ENCODE assay signal across 1 cellular context in genomic region chr1:27154469-27154990, GRCh38.
A peak's percentile ranks its signal among the peaks of the same experiment; 100 is the strongest.
TF ChIP-seq lines count a peak whose summit lies in the region.

No MANE protein-coding gene starts in this region.

TF ChIP-seq in K562, 482 proteins besides CTCF, POLR2A, EP300 and RAD21 (continued from another document and continues in another):
- TF ChIP-seq PKNOX1 (IDR thresholded peaks at IDR 0.05) (no peak), NFRKB (IDR thresholded peaks at IDR 0.05; ENCODE audit: low read depth) (peak; percentile 36; the same call in 1 of the 2 replicates), HDGF (IDR thresholded peaks at IDR 0.05) (peak; percentile 91; the same call in 1 of the 2 replicates), E2F6 (IDR thresholded peaks at IDR 0.05; ENCODE audit: borderline replicate concordance in 1 of 2, extremely low read depth in 1 of 2, insufficient read depth in 1 of 2, insufficient read length in 1 of 2, low read depth in 1 of 2, low read length in 1 of 2, poor library complexity in 1 of 2, severe bottlenecking in 1 of 2) (peak in 1 of 2 experiments; percentile 77), ELF4 (CRISPR knock-in tag; IDR thresholded peaks at IDR 0.05) (peak; percentile 8; the same call in 1 of the 2 replicates), KAT8 (IDR thresholded peaks at IDR 0.05; ENCODE audit: low read depth) (no peak), STAT6 (CRISPR knock-in tag; IDR thresholded peaks at IDR 0.05) (no peak), OTX1 (CRISPR knock-in tag; IDR thresholded peaks at IDR 0.05) (peak; percentile 70; the same call in 1 of the 2 replicates), PREB (CRISPR knock-in tag; IDR thresholded peaks at IDR 0.05) (no peak), ZBTB26 (CRISPR knock-in tag; IDR thresholded peaks at IDR 0.05) (0 out of 2 replicates have a peak, but pooled peaks have one; percentile 62), ZC3H4 (CRISPR knock-in tag; IDR thresholded peaks at IDR 0.05; ENCODE audit: borderline replicate concordance) (0 out of 2 replicates have a peak, but pooled peaks have one; percentile 56), MTA2 (IDR thresholded peaks at IDR 0.05; ENCODE audit: low read depth) (0 out of 2 replicates have a peak, but pooled peaks have one; percentile 25), HBP1 (CRISPR knock-in tag; IDR thresholded peaks at IDR 0.05) (peak; percentile 37; the same call in 1 of the 2 replicates), ZNF23 (CRISPR knock-in tag; IDR thresholded peaks at IDR 0.05) (0 out of 2 replicates have a peak, but pooled peaks have one; percentile 20), ZNF584 (CRISPR knock-in tag; IDR thresholded peaks at IDR 0.05; ENCODE audit: low read depth) (0 out of 2 replicates have a peak, but pooled peaks have one; percentile 5), NCOA1 (IDR thresholded peaks at IDR 0.05; ENCODE audit: low read depth) (peak; percentile 37; the same call in 1 of the 2 replicates), FIP1L1 (IDR thresholded peaks at IDR 0.05; ENCODE audit: low read depth, low read length, poor library complexity, severe bottlenecking) (peak; percentile 85), CEBPG (CRISPR knock-in tag; IDR thresholded peaks at IDR 0.05) (no peak), CEBPG (tag; conservative IDR thresholded peaks at IDR 0.05 in 1 of 2, IDR thresholded peaks at IDR 0.05 in 1 of 2) (no peak), ARHGAP35 (IDR thresholded peaks at IDR 0.05; ENCODE audit: partially characterized antibody) (peak; percentile 19), ERF (CRISPR knock-in tag; IDR thresholded peaks at IDR 0.05) (peak; percentile 88; the same call in 1 of the 2 replicates), HCFC1 (IDR thresholded peaks at IDR 0.05; ENCODE audit: low read depth, low read length) (no peak), SIN3B (IDR thresholded peaks at IDR 0.05; ENCODE audit: low read depth) (peak; percentile 77; the same call in 1 of the 2 replicates), FOXA1 (IDR thresholded peaks at IDR 0.05; ENCODE audit: borderline replicate concordance) (no peak), E2F3 (CRISPR knock-in tag; IDR thresholded peaks at IDR 0.05) (0 out of 2 replicates have a peak, but pooled peaks have one; percentile 65)
- TF ChIP-seq, protein P1, sequence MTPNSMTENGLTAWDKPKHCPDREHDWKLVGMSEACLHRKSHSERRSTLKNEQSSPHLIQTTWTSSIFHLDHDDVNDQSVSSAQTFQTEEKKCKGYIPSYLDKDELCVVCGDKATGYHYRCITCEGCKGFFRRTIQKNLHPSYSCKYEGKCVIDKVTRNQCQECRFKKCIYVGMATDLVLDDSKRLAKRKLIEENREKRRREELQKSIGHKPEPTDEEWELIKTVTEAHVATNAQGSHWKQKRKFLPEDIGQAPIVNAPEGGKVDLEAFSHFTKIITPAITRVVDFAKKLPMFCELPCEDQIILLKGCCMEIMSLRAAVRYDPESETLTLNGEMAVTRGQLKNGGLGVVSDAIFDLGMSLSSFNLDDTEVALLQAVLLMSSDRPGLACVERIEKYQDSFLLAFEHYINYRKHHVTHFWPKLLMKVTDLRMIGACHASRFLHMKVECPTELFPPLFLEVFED (CRISPR knock-in tag; conservative IDR thresholded peaks at IDR 0.05) = peak; percentile 90
- TF ChIP-seq, protein P2, sequence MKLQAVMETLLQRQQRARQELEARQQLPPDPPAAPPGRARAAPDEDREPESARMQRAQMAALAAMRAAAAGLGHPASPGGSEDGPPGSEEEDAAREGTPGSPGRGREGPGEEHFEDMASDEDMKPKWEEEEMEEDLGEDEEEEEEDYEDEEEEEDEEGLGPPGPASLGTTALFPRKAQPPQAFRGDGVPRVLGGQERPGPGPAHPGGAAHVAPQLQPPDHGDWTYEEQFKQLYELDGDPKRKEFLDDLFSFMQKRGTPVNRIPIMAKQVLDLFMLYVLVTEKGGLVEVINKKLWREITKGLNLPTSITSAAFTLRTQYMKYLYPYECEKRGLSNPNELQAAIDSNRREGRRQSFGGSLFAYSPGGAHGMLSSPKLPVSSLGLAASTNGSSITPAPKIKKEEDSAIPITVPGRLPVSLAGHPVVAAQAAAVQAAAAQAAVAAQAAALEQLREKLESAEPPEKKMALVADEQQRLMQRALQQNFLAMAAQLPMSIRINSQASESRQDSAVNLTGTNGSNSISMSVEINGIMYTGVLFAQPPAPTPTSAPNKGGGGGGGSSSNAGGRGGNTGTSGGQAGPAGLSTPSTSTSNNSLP (IDR thresholded peaks at IDR 0.05; ENCODE audit: borderline replicate concordance, low read depth, low read length) = no peak
- TF ChIP-seq, protein P3, sequence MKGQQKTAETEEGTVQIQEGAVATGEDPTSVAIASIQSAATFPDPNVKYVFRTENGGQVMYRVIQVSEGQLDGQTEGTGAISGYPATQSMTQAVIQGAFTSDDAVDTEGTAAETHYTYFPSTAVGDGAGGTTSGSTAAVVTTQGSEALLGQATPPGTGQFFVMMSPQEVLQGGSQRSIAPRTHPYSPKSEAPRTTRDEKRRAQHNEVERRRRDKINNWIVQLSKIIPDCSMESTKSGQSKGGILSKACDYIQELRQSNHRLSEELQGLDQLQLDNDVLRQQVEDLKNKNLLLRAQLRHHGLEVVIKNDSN (CRISPR knock-in tag; IDR thresholded peaks at IDR 0.05) = no peak
- TF ChIP-seq, protein P4, sequence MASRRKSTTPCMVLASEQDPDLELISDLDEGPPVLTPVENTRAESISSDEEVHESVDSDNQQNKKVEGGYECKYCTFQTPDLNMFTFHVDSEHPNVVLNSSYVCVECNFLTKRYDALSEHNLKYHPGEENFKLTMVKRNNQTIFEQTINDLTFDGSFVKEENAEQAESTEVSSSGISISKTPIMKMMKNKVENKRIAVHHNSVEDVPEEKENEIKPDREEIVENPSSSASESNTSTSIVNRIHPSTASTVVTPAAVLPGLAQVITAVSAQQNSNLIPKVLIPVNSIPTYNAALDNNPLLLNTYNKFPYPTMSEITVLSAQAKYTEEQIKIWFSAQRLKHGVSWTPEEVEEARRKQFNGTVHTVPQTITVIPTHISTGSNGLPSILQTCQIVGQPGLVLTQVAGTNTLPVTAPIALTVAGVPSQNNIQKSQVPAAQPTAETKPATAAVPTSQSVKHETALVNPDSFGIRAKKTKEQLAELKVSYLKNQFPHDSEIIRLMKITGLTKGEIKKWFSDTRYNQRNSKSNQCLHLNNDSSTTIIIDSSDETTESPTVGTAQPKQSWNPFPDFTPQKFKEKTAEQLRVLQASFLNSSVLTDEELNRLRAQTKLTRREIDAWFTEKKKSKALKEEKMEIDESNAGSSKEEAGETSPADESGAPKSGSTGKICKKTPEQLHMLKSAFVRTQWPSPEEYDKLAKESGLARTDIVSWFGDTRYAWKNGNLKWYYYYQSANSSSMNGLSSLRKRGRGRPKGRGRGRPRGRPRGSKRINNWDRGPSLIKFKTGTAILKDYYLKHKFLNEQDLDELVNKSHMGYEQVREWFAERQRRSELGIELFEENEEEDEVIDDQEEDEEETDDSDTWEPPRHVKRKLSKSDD (conservative IDR thresholded peaks at IDR 0.05; ENCODE audit: low read length) = no peak
- TF ChIP-seq, protein P5, sequence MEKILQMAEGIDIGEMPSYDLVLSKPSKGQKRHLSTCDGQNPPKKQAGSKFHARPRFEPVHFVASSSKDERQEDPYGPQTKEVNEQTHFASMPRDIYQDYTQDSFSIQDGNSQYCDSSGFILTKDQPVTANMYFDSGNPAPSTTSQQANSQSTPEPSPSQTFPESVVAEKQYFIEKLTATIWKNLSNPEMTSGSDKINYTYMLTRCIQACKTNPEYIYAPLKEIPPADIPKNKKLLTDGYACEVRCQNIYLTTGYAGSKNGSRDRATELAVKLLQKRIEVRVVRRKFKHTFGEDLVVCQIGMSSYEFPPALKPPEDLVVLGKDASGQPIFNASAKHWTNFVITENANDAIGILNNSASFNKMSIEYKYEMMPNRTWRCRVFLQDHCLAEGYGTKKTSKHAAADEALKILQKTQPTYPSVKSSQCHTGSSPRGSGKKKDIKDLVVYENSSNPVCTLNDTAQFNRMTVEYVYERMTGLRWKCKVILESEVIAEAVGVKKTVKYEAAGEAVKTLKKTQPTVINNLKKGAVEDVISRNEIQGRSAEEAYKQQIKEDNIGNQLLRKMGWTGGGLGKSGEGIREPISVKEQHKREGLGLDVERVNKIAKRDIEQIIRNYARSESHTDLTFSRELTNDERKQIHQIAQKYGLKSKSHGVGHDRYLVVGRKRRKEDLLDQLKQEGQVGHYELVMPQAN (IDR thresholded peaks at IDR 0.05; ENCODE audit: borderline replicate concordance) = 0 out of 2 replicates have a peak, but pooled peaks have one; percentile 17
